8 cellular contexts compared by ENCODE assay signal in genomic region chr2:223835701-223836532, GRCh38. TPM values are rescaled to one million over a fixed set of nuclear protein-coding genes. Genes with fewer than 3 reads are reported as not detected.
DNase-seq lines count a peak whose midpoint lies in the region; ATAC-seq and TF ChIP-seq lines count a peak whose summit lies in the region.

No MANE protein-coding gene starts in this region.

- no peak for TF ChIP-seq CTCF in HCT116 (IDR thresholded peaks at IDR 0.05 in 2 of 3, conservative IDR thresholded peaks at IDR 0.05 in 1 of 3; ENCODE audit: borderline replicate concordance in 1 of 3, insufficient read depth in 1 of 3, low read depth in 2 of 3, low read length in 2 of 3)
- no peak for TF ChIP-seq CTCF in MM.1S (IDR thresholded peaks at IDR 0.05; ENCODE audit: low read length)
- TF ChIP-seq CTCF in endothelial cell (IDR thresholded peaks at IDR 0.05; ENCODE audit: unreplicated experiment): no peak

- H3K9me3 Mint-ChIP-seq in T-helper 1 cell treated with Interleukin-12 subunit alpha and Interleukin-12 subunit beta and Interleukin-4 antibody, amounts not matched to agents 30 μg/mL and 1 μg/mL, for 36 hours: no peaks in the 10 kb centered on the region
- no peaks in the 10 kb centered on the region for H3K9me3 Mint-ChIP-seq in endothelial cell (ENCODE audit: unreplicated experiment)

- peaks cover 3% of the 10 kb centered on the region for H3K36me3 Mint-ChIP-seq in T-helper 1 cell treated with Interleukin-12 subunit alpha and Interleukin-12 subunit beta and Interleukin-4 antibody, amounts not matched to agents 30 μg/mL and 1 μg/mL, for 36 hours (ENCODE audit: low read depth)
- no peaks in the 10 kb centered on the region for H3K36me3 Mint-ChIP-seq in endothelial cell (ENCODE audit: low read depth, unreplicated experiment)

- no peak for TF ChIP-seq RAD21 in HCT116 (IDR thresholded peaks at IDR 0.05; ENCODE audit: low read depth)

- H3K79me2 ChIP-seq in HCT116 (ENCODE audit: insufficient read depth, low read length) (peaks cover 71% of the 10 kb centered on the region), MM.1S (ENCODE audit: low read length) (peaks cover 55% of the 10 kb centered on the region)

- H3K4me2 ChIP-seq in HCT116 (ENCODE audit: low read length) (peak overlapping the region; percentile 97), MM.1S (ENCODE audit: low read depth, low read length) (peak overlapping the region; percentile 46)

- H3F3A ChIP-seq in MM.1S (ENCODE audit: insufficient read depth, low read length): peaks cover 18% of the 10 kb centered on the region

- no peak overlapping the region for H2AFZ ChIP-seq in HCT116 (ENCODE audit: low read depth, low read length, poor library complexity, severe bottlenecking)
- no peak overlapping the region for H2AFZ ChIP-seq in MM.1S (ENCODE audit: low read length)

- no peak overlapping the region for H3K27ac Mint-ChIP-seq in T-helper 1 cell treated with Interleukin-12 subunit alpha and Interleukin-12 subunit beta and Interleukin-4 antibody, amounts not matched to agents 30 μg/mL and 1 μg/mL, for 36 hours
- no peak overlapping the region for H3K27ac Mint-ChIP-seq in endothelial cell (ENCODE audit: unreplicated experiment)

- H3K27me3 Mint-ChIP-seq in T-helper 1 cell treated with Interleukin-12 subunit alpha and Interleukin-12 subunit beta and Interleukin-4 antibody, amounts not matched to agents 30 μg/mL and 1 μg/mL, for 36 hours (ENCODE audit: low read depth): no peaks in the 10 kb centered on the region
- H3K27me3 Mint-ChIP-seq in endothelial cell (ENCODE audit: unreplicated experiment): peaks cover 13% of the 10 kb centered on the region

- RAD21 ChIA-PET in HCT116 (lab: Charles Lee; ENCODE audit: low non-redundant PET in 1 of 2, low total read pairs in 2 of 2, uncharacterized antibody in 2 of 2, unreplicated experiment in 2 of 2): interaction anchor here in 1 of 2 experiments (0.7 kb wide), 1 partner anchor 83 kb away, joined by 3 read pairs; no protein-coding TSS in a partner anchor

- H3K9me2 ChIP-seq in HCT116 (ENCODE audit: insufficient read depth) (no peaks in the 10 kb centered on the region), MM.1S (replicated peaks; ENCODE audit: insufficient read depth, low read length) (no peaks in the 10 kb centered on the region)

- H3K9ac ChIP-seq in HCT116 (ENCODE audit: low read length): peak overlapping the region; percentile 84
- peak overlapping the region; percentile 60; the same call in 1 of the 2 replicates for H3K9ac ChIP-seq in MM.1S (ENCODE audit: low read length)

- peaks cover 50% of the 10 kb centered on the region in 2 experiments for H3K4me1 ChIP-seq in HCT116 (ENCODE audit: control insufficient read depth in 1 of 2, insufficient read depth in 2 of 2, low read length in 2 of 2)
- peaks cover 14% of the 10 kb centered on the region for H3K4me1 ChIP-seq in MM.1S (ENCODE audit: low read length)

- peak overlapping the region; percentile 79 to 93 for H3K4me3 ChIP-seq in HCT116 (replicated peaks in 1 of 2; ENCODE audit: low read depth in 1 of 2, low read length in 2 of 2)
- peak overlapping the region; percentile 91 for H3K4me3 ChIP-seq in MM.1S (ENCODE audit: low read length)

- H4K20me1 ChIP-seq in HCT116 (ENCODE audit: insufficient read depth): peaks cover 4% of the 10 kb centered on the region; the same call in 1 of the 2 replicates
- no peaks in the 10 kb centered on the region; the same call in 1 of the 2 replicates for H4K20me1 ChIP-seq in MM.1S (ENCODE audit: insufficient read depth, low read length)

- H3K36me3 ChIP-seq in HCT116 (ENCODE audit: control insufficient read depth in 1 of 2, insufficient read depth in 2 of 2, low read length in 2 of 2) (peaks cover 7 to 12% of the 10 kb centered on the region in 2 experiments), MM.1S (replicated peaks; ENCODE audit: insufficient read depth, low read length) (no peaks in the 10 kb centered on the region)

- H3K27me3 ChIP-seq in HCT116 (ENCODE audit: insufficient read depth, low read length) (no peaks in the 10 kb centered on the region), MM.1S (replicated peaks; ENCODE audit: insufficient read depth, low read length) (no peaks in the 10 kb centered on the region)

- BruUV-seq in HCT116 (replicated peaks; lab: Mats Ljungman, UMichigan): no TSS peak

- no peak for DNase-seq in T-helper 1 cell
- no peak for DNase-seq in HCT116 (ENCODE audit: low read depth, low spot score)
- DNase-seq in MM.1S: peak; percentile 49
- no peak for DNase-seq in endothelial cell (ENCODE audit: low spot score)
- no peak for DNase-seq in T-helper 9 cell
- no peak for DNase-seq in inferior parietal cortex (ENCODE audit: extremely low spot score)
- no peak for DNase-seq in stimulated activated naive CD4-positive, alpha-beta T cell (lab: John Stamatoyannopoulos, UW)

- no peak for TF ChIP-seq POLR2A in HCT116 (IDR thresholded peaks at IDR 0.05; ENCODE audit: borderline replicate concordance, extremely low read depth, insufficient read depth, insufficient read length)

- no peaks in the 10 kb centered on the region for H3K9me3 ChIP-seq in HCT116 (ENCODE audit: control insufficient read depth in 1 of 2, insufficient read depth in 1 of 2, low read depth in 1 of 2, low read length in 2 of 2)
- no peaks in the 10 kb centered on the region for H3K9me3 ChIP-seq in MM.1S (replicated peaks; ENCODE audit: insufficient read depth, low read length)

- intact Hi-C loops in HCT116 (cut with micrococcal nuclease): loop anchor here (10.0 kb wide), 1 partner anchor 109 kb away; the partner anchor contains the start of gene WDFY1

- POLR2A ChIA-PET in HCT116 (lab: Charles Lee): interaction anchor here (1.1 to 1.6 kb wide), 2 partner anchors 8 to 17 kb away, joined by 3 read pairs; no protein-coding TSS in a partner anchor

- H3K27ac ChIP-seq in HCT116 (ENCODE audit: low read depth, low read length) (peak overlapping the region; percentile 91), MM.1S (ENCODE audit: low read length) (peak overlapping the region; percentile 78; the same call in 1 of the 2 replicates)

- peak; percentile 9; the same call in 1 of the 2 replicates for ATAC-seq in HCT116

- H3K4me3 Mint-ChIP-seq in T-helper 1 cell treated with Interleukin-12 subunit alpha and Interleukin-12 subunit beta and Interleukin-4 antibody, amounts not matched to agents 30 μg/mL and 1 μg/mL, for 36 hours: peak overlapping the region; percentile 89
- peak overlapping the region; percentile 62 for H3K4me3 Mint-ChIP-seq in endothelial cell (ENCODE audit: unreplicated experiment)

- CTCF ChIA-PET in HCT116 (lab: Charles Lee): no interaction called here

- peaks cover 11% of the 10 kb centered on the region for H3K4me1 Mint-ChIP-seq in T-helper 1 cell treated with Interleukin-12 subunit alpha and Interleukin-12 subunit beta and Interleukin-4 antibody, amounts not matched to agents 30 μg/mL and 1 μg/mL, for 36 hours (ENCODE audit: low read depth)
- H3K4me1 Mint-ChIP-seq in endothelial cell (ENCODE audit: unreplicated experiment): peaks cover 3% of the 10 kb centered on the region

TF ChIP-seq in HCT116, 20 proteins besides CTCF, POLR2A, EP300 and RAD21:
- TF ChIP-seq FOSL1 (IDR thresholded peaks at IDR 0.05; ENCODE audit: low read depth) (no peak; the same call in 1 of the 2 replicates), SIN3A (IDR thresholded peaks at IDR 0.05; ENCODE audit: low read depth) (peak; percentile 48), SP1 (IDR thresholded peaks at IDR 0.05; ENCODE audit: low read depth) (peak; percentile 13; the same call in 1 of the 2 replicates), JUND (IDR thresholded peaks at IDR 0.05) (peak; percentile 49; the same call in 1 of the 2 replicates), EGR1 (IDR thresholded peaks at IDR 0.05; ENCODE audit: low read depth) (0 out of 2 replicates have a peak, but pooled peaks have one; percentile 30), TCF7L2 (IDR thresholded peaks at IDR 0.05; ENCODE audit: borderline replicate concordance, extremely low read depth, insufficient read depth, insufficient read length) (no peak), MAX (IDR thresholded peaks at IDR 0.05) (peak; percentile 68; the same call in 1 of the 2 replicates)
- TF ChIP-seq, protein P1, sequence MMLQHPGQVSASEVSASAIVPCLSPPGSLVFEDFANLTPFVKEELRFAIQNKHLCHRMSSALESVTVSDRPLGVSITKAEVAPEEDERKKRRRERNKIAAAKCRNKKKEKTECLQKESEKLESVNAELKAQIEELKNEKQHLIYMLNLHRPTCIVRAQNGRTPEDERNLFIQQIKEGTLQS (IDR thresholded peaks at IDR 0.05): no peak
- TF ChIP-seq, protein P2, sequence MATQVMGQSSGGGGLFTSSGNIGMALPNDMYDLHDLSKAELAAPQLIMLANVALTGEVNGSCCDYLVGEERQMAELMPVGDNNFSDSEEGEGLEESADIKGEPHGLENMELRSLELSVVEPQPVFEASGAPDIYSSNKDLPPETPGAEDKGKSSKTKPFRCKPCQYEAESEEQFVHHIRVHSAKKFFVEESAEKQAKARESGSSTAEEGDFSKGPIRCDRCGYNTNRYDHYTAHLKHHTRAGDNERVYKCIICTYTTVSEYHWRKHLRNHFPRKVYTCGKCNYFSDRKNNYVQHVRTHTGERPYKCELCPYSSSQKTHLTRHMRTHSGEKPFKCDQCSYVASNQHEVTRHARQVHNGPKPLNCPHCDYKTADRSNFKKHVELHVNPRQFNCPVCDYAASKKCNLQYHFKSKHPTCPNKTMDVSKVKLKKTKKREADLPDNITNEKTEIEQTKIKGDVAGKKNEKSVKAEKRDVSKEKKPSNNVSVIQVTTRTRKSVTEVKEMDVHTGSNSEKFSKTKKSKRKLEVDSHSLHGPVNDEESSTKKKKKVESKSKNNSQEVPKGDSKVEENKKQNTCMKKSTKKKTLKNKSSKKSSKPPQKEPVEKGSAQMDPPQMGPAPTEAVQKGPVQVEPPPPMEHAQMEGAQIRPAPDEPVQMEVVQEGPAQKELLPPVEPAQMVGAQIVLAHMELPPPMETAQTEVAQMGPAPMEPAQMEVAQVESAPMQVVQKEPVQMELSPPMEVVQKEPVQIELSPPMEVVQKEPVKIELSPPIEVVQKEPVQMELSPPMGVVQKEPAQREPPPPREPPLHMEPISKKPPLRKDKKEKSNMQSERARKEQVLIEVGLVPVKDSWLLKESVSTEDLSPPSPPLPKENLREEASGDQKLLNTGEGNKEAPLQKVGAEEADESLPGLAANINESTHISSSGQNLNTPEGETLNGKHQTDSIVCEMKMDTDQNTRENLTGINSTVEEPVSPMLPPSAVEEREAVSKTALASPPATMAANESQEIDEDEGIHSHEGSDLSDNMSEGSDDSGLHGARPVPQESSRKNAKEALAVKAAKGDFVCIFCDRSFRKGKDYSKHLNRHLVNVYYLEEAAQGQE (IDR thresholded peaks at IDR 0.05; ENCODE audit: low read depth): no peak

RNA-seq across cellular contexts. Expression of gene AP1S3, which starts 1.5 kb away (rescaled TPM):
- total RNA-seq in HCT116 (2021; ENCODE audit: unreplicated experiment) (185 TPM), endothelial cell (ENCODE audit: unreplicated experiment) (0.80 TPM)
- polyA plus RNA-seq in HCT116 (2012): 63.9 and 76.8 TPM in 2 replicates

Comparison
In these comparisons a context has a peak if more than half of its experiments do, and no peak if none do; other contexts are left out.
1. RNA of gene AP1S3, which starts 1.5 kb away (total RNA-seq): 185 TPM in HCT116 (single experiment); 0.80 TPM in endothelial cell (single experiment); every median in the first group is over 100 times any median in the second.